1 cellular context compared by ENCODE assay signal in the genomic region with DNA sequence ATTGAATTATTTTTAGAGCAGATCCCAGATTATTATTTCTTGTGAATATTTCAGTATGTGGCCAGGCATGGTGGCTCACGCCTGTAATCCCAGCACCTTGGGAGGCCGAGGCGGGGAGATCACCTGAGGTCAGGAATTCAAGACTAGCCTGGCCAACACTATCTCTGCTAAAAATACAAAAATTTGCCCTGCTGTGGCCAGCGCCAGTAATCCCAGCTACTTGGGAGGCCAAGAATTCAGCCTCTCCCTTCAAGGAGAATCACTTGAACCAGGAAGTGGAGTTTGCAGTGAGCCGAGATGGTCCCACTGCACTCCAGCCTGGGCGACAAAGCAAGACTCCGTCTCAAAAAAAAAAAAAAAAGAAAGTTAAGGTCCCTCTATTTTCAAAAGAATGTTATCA.
TF ChIP-seq lines count a peak whose summit lies in the region.

No MANE protein-coding gene starts in this region.

TF ChIP-seq in H1, 55 proteins besides CTCF, POLR2A, EP300 and RAD21:
- no peak for TF ChIP-seq MAFK (IDR thresholded peaks at IDR 0.05; ENCODE audit: low read depth, low read length)
- TF ChIP-seq, protein P1, sequence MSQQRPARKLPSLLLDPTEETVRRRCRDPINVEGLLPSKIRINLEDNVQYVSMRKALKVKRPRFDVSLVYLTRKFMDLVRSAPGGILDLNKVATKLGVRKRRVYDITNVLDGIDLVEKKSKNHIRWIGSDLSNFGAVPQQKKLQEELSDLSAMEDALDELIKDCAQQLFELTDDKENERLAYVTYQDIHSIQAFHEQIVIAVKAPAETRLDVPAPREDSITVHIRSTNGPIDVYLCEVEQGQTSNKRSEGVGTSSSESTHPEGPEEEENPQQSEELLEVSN (IDR thresholded peaks at IDR 0.05) = no peak
- TF ChIP-seq TEAD4 (IDR thresholded peaks at IDR 0.05; ENCODE audit: low read depth, low read length) = 0 out of 2 replicates have a peak, but pooled peaks have one; percentile 35
- TF ChIP-seq, protein P2, sequence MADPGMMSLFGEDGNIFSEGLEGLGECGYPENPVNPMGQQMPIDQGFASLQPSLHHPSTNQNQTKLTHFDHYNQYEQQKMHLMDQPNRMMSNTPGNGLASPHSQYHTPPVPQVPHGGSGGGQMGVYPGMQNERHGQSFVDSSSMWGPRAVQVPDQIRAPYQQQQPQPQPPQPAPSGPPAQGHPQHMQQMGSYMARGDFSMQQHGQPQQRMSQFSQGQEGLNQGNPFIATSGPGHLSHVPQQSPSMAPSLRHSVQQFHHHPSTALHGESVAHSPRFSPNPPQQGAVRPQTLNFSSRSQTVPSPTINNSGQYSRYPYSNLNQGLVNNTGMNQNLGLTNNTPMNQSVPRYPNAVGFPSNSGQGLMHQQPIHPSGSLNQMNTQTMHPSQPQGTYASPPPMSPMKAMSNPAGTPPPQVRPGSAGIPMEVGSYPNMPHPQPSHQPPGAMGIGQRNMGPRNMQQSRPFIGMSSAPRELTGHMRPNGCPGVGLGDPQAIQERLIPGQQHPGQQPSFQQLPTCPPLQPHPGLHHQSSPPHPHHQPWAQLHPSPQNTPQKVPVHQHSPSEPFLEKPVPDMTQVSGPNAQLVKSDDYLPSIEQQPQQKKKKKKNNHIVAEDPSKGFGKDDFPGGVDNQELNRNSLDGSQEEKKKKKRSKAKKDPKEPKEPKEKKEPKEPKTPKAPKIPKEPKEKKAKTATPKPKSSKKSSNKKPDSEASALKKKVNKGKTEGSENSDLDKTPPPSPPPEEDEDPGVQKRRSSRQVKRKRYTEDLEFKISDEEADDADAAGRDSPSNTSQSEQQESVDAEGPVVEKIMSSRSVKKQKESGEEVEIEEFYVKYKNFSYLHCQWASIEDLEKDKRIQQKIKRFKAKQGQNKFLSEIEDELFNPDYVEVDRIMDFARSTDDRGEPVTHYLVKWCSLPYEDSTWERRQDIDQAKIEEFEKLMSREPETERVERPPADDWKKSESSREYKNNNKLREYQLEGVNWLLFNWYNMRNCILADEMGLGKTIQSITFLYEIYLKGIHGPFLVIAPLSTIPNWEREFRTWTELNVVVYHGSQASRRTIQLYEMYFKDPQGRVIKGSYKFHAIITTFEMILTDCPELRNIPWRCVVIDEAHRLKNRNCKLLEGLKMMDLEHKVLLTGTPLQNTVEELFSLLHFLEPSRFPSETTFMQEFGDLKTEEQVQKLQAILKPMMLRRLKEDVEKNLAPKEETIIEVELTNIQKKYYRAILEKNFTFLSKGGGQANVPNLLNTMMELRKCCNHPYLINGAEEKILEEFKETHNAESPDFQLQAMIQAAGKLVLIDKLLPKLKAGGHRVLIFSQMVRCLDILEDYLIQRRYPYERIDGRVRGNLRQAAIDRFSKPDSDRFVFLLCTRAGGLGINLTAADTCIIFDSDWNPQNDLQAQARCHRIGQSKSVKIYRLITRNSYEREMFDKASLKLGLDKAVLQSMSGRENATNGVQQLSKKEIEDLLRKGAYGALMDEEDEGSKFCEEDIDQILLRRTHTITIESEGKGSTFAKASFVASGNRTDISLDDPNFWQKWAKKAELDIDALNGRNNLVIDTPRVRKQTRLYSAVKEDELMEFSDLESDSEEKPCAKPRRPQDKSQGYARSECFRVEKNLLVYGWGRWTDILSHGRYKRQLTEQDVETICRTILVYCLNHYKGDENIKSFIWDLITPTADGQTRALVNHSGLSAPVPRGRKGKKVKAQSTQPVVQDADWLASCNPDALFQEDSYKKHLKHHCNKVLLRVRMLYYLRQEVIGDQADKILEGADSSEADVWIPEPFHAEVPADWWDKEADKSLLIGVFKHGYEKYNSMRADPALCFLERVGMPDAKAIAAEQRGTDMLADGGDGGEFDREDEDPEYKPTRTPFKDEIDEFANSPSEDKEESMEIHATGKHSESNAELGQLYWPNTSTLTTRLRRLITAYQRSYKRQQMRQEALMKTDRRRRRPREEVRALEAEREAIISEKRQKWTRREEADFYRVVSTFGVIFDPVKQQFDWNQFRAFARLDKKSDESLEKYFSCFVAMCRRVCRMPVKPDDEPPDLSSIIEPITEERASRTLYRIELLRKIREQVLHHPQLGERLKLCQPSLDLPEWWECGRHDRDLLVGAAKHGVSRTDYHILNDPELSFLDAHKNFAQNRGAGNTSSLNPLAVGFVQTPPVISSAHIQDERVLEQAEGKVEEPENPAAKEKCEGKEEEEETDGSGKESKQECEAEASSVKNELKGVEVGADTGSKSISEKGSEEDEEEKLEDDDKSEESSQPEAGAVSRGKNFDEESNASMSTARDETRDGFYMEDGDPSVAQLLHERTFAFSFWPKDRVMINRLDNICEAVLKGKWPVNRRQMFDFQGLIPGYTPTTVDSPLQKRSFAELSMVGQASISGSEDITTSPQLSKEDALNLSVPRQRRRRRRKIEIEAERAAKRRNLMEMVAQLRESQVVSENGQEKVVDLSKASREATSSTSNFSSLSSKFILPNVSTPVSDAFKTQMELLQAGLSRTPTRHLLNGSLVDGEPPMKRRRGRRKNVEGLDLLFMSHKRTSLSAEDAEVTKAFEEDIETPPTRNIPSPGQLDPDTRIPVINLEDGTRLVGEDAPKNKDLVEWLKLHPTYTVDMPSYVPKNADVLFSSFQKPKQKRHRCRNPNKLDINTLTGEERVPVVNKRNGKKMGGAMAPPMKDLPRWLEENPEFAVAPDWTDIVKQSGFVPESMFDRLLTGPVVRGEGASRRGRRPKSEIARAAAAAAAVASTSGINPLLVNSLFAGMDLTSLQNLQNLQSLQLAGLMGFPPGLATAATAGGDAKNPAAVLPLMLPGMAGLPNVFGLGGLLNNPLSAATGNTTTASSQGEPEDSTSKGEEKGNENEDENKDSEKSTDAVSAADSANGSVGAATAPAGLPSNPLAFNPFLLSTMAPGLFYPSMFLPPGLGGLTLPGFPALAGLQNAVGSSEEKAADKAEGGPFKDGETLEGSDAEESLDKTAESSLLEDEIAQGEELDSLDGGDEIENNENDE (IDR thresholded peaks at IDR 0.05; ENCODE audit: insufficient replicate concordance, low read length) = no peak
